1 cellular context compared by ENCODE assay signal in the genomic region with DNA sequence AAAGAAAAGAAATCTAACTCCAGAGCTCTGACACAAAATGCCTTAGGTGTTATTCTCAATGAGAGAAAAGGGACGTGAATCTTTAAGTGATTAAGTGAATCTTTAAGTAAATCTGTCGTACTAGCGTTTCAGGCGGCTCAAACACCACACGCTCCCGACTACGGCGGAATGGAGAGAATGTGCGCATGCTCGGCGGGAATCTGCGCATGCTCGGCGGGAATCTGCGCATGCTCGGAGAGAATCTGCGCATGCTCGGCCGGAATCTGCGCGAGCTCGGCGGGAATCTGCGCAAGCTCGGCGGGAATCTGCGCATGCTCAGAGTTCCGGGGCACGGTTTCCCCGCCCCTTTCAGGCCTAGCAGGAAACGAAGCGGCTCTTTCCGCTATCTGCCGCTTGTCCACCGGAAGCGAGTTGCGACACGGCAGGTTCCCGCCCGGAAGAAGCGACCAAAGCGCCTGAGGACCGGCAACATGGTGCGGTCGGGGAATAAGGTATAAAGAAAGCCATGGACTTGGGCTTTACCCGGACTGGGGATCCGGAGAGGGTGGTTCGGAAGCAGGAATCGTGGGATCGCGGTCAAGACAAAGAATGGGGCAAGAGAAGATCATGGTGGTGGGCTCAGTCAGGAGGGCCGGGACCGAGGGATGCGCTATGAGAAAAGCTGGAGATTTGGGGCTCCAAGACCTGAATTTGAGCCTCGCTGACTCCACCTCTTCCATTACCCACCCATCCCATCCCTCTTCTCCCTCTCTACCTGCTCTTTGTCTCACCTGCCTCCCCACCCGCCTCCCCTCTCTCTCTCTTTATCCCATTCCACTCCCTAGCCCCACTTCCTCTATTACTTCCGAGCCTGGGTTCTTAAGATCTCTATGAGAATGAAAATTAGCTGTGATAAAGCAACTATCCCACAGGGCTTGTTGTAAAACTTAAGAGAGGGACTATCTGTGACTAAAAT.
TF ChIP-seq lines count a peak whose summit lies in the region.

XRCC5 (plus strand) TSS at position 382 of the 955 bp plus-strand sequence; CDS start at position 471, 89 bp downstream.

TF ChIP-seq in liver, 16 proteins besides CTCF, POLR2A, EP300 and RAD21 (continued from another document):
- TF ChIP-seq ZBTB33 (IDR thresholded peaks at IDR 0.05) (peak; percentile 85), GABPA (IDR thresholded peaks at IDR 0.05 in 1 of 2, conservative IDR thresholded peaks at IDR 0.05 in 1 of 2) (peak; percentile 75 to 95)
